Comparison of ENCODE assay signal across 13 cellular contexts in genomic region chr19:535017-535835, GRCh38. TPM values are rescaled to one million over a fixed set of nuclear protein-coding genes. Genes with fewer than 3 reads are reported as not detected.
DNase-seq lines count a peak whose midpoint lies in the region; ATAC-seq and TF ChIP-seq lines count a peak whose summit lies in the region.
"Had no signal": no experiment of that assay in that cellular context is flagged by ENCODE, and none has a peak within 500 bp of the region (broad histone marks: within the 10 kb centered on the region; RNA-seq: fewer than 3 reads in every experiment).

No MANE protein-coding gene starts in this region.

- TF ChIP-seq POLR2A in HCT116 (IDR thresholded peaks at IDR 0.05; ENCODE audit: borderline replicate concordance, extremely low read depth, insufficient read depth, insufficient read length) = no peak

- H3K36me3 ChIP-seq in BLaER1 treated with 17β-estradiol and CSF1 and Interleukin-3, amounts not matched to agents 10 nM and 100 nM = peaks cover 42 to 59% (median 49%) of the 10 kb centered on the region in 11 experiments
- H3K36me3 ChIP-seq in HCT116 (ENCODE audit: control insufficient read depth in 1 of 2, insufficient read depth in 2 of 2, low read length in 2 of 2) = peaks cover 22 to 23% of the 10 kb centered on the region in 2 experiments; a peak in 3 of 4 replicates
- H3K36me3 ChIP-seq in colonic mucosa = no peaks in the 10 kb centered on the region

- DNase-seq in HCT116 (ENCODE audit: low read depth, low spot score) = no peak
- no peak for DNase-seq in mesothelial cell of epicardium (ENCODE audit: low spot score in 2 of 2, unreplicated experiment in 2 of 2)
- no peak for DNase-seq in NCI-H774 (lab: John Stamatoyannopoulos, UW)
- no peak for DNase-seq in colonic mucosa
- DNase-seq: MV-4-11; OCI-M1; stimulated activated CD4-positive, alpha-beta T cell treated with anti-CD3 and anti-CD28 coated beads, Interleukin-2, amount 100 ng/mL, for 48 hours; upper lobe of right lung had no signal

- no peak for ATAC-seq in HCT116
- no peak for ATAC-seq in HG03139 (IDR thresholded peaks at IDR 0.05; ENCODE audit: unreplicated experiment)
- ATAC-seq in GM18909 (IDR thresholded peaks at IDR 0.05; ENCODE audit: poor library complexity, unreplicated experiment) = no peak
- ATAC-seq: upper lobe of right lung had no signal

- no peak for TF ChIP-seq RAD21 in HCT116 (IDR thresholded peaks at IDR 0.05; ENCODE audit: low read depth)

- H3K36me3 Mint-ChIP-seq in brain (peaks cover 16% of the 10 kb centered on the region), mesothelial cell of epicardium (peaks cover 10% of the 10 kb centered on the region)

- H3K4me1 ChIP-seq in BLaER1 treated with 17β-estradiol and CSF1 and Interleukin-3, amounts not matched to agents 10 nM and 100 nM = peaks cover 17 to 50% (median 39%) of the 10 kb centered on the region in 10 experiments
- H3K4me1 ChIP-seq in HCT116 (ENCODE audit: control insufficient read depth in 1 of 2, insufficient read depth in 2 of 2, low read length in 2 of 2) (peaks cover 21 to 36% of the 10 kb centered on the region in 2 experiments), colonic mucosa (peaks cover 13% of the 10 kb centered on the region)

- H3K4me3 Mint-ChIP-seq in brain = peak overlapping the region in 3 of 5 experiments; percentile 32 to 59 (median 52)
- H3K4me3 Mint-ChIP-seq in mesothelial cell of epicardium = peak overlapping the region; percentile 46

- no peaks in the 10 kb centered on the region for H3K9me3 ChIP-seq in BLaER1 treated with 17β-estradiol and CSF1 and Interleukin-3, amounts not matched to agents 10 nM and 100 nM (replicated peaks in 1 of 11)
- H3K9me3 ChIP-seq in HCT116 (ENCODE audit: control insufficient read depth in 1 of 2, insufficient read depth in 1 of 2, low read depth in 1 of 2, low read length in 2 of 2) (no peaks in the 10 kb centered on the region), colonic mucosa (no peaks in the 10 kb centered on the region)
- H3K9me3 ChIP-seq: upper lobe of right lung had no signal

- 0 out of 22 replicates have a peak overlapping the region, but pooled peaks of 1 of the 11 experiments have one; percentile 14 for H3K27ac ChIP-seq in BLaER1 treated with 17β-estradiol and CSF1 and Interleukin-3, amounts not matched to agents 10 nM and 100 nM
- H3K27ac ChIP-seq in HCT116 (ENCODE audit: low read depth, low read length) (peak overlapping the region; percentile 18; the same call in 1 of the 2 replicates), colonic mucosa (no peak overlapping the region)
- H3K27ac ChIP-seq: upper lobe of right lung had no signal

- peaks cover 20% of the 10 kb centered on the region for H3K4me1 Mint-ChIP-seq in brain
- H3K4me1 Mint-ChIP-seq in mesothelial cell of epicardium = peaks cover 16% of the 10 kb centered on the region

- H3K27me3 Mint-ChIP-seq in brain (peaks cover 3% of the 10 kb centered on the region), mesothelial cell of epicardium (ENCODE audit: low read depth) (no peaks in the 10 kb centered on the region)

- H3K9me2 ChIP-seq in HCT116 (ENCODE audit: insufficient read depth) = no peaks in the 10 kb centered on the region

- RAD21 ChIA-PET in HCT116 (lab: Charles Lee; ENCODE audit: low non-redundant PET in 1 of 2, low total read pairs in 2 of 2, uncharacterized antibody in 2 of 2, unreplicated experiment in 2 of 2) = interaction anchor here in 1 of 2 experiments (0.6 kb wide), 1 partner anchor 21 kb away, joined by 3 read pairs; no protein-coding TSS in a partner anchor

- peaks cover 53% of the 10 kb centered on the region for H3K79me2 ChIP-seq in HCT116 (ENCODE audit: insufficient read depth, low read length)

- CTCF ChIA-PET in HCT116 (lab: Charles Lee) = interaction anchor here (0.9 kb wide), 1 partner anchor 21 kb away, joined by 4 read pairs; no protein-coding TSS in a partner anchor

- H4K20me1 ChIP-seq in BLaER1 treated with 17β-estradiol and CSF1 and Interleukin-3, amounts not matched to agents 10 nM and 100 nM = peaks cover 59 to 79% (median 72%) of the 10 kb centered on the region in 11 experiments
- H4K20me1 ChIP-seq in HCT116 (ENCODE audit: insufficient read depth) = peaks cover 9% of the 10 kb centered on the region; the same call in 1 of the 2 replicates

- H3K27me3 ChIP-seq in BLaER1 treated with 17β-estradiol and CSF1 and Interleukin-3, amounts not matched to agents 10 nM and 100 nM = no peaks in the 10 kb centered on the region
- H3K27me3 ChIP-seq in HCT116 (ENCODE audit: insufficient read depth, low read length) (no peaks in the 10 kb centered on the region), colonic mucosa (no peaks in the 10 kb centered on the region)
- H3K27me3 ChIP-seq: upper lobe of right lung had no signal

- TF ChIP-seq CTCF in HCT116 (IDR thresholded peaks at IDR 0.05 in 2 of 3, conservative IDR thresholded peaks at IDR 0.05 in 1 of 3; ENCODE audit: borderline replicate concordance in 1 of 3, insufficient read depth in 1 of 3, low read depth in 2 of 3, low read length in 2 of 3) = 0 out of 6 replicates have a peak, but pooled peaks of 2 of the 3 experiments have one; percentile 1 to 18
- TF ChIP-seq CTCF in brain (conservative IDR thresholded peaks at IDR 0.05) = no peak
- TF ChIP-seq CTCF in mesothelial cell of epicardium (IDR thresholded peaks at IDR 0.05; ENCODE audit: unreplicated experiment) = no peak
- TF ChIP-seq CTCF in colonic mucosa (IDR thresholded peaks at IDR 0.05) = no peak

- H3K4me2 ChIP-seq in BLaER1 treated with 17β-estradiol and CSF1 and Interleukin-3, amounts not matched to agents 10 nM and 100 nM = no peak overlapping the region
- peak overlapping the region; percentile 37 for H3K4me2 ChIP-seq in HCT116 (ENCODE audit: low read length)

- no peaks in the 10 kb centered on the region for H3K9me3 Mint-ChIP-seq in brain
- H3K9me3 Mint-ChIP-seq in mesothelial cell of epicardium = no peaks in the 10 kb centered on the region

- no TSS peak for BruUV-seq in HCT116 (replicated peaks; lab: Mats Ljungman, UMichigan)

- H3K4me3 ChIP-seq in BLaER1 treated with 17β-estradiol and CSF1 and Interleukin-3, amounts not matched to agents 10 nM and 100 nM = no peak overlapping the region
- H3K4me3 ChIP-seq in HCT116 (replicated peaks in 1 of 2; ENCODE audit: low read depth in 1 of 2, low read length in 2 of 2) = no peak overlapping the region
- no peak overlapping the region for H3K4me3 ChIP-seq in colonic mucosa
- H3K4me3 ChIP-seq: upper lobe of right lung had no signal

- POLR2A ChIA-PET in HCT116 (lab: Charles Lee) = no interaction called here

- intact Hi-C loops in HCT116 (cut with micrococcal nuclease) = loop anchor here (1.0 kb wide), 1 partner anchor 36 kb away; no protein-coding TSS in a partner anchor
- intact Hi-C loops in colonic mucosa (cut with DNase I) = no loop called here

- H3K9ac ChIP-seq in BLaER1 treated with 17β-estradiol and CSF1 and Interleukin-3, amounts not matched to agents 10 nM and 100 nM = peak overlapping the region in 8 of 11 experiments; percentile 4 to 54 (median 43); a peak in 10 of 22 replicates
- H3K9ac ChIP-seq in HCT116 (ENCODE audit: low read length) (no peak overlapping the region), colonic mucosa (ENCODE audit: low read depth in 2 of 2, low read length in 2 of 2) (no peak overlapping the region)

- peak overlapping the region in 3 of 5 experiments; percentile 41 to 70 (median 65) for H3K27ac Mint-ChIP-seq in brain
- peak overlapping the region; percentile 81 for H3K27ac Mint-ChIP-seq in mesothelial cell of epicardium

- H2AFZ ChIP-seq in HCT116 (ENCODE audit: low read depth, low read length, poor library complexity, severe bottlenecking) = no peak overlapping the region

TF ChIP-seq in HCT116, 20 proteins besides CTCF, POLR2A, EP300 and RAD21 (continues in another document):
- no peak for TF ChIP-seq TCF7L2 (IDR thresholded peaks at IDR 0.05; ENCODE audit: borderline replicate concordance, extremely low read depth, insufficient read depth, insufficient read length)
- no peak for TF ChIP-seq ZBTB33 (IDR thresholded peaks at IDR 0.05; ENCODE audit: extremely low read depth, insufficient replicate concordance, low read length)

RNA-seq across cellular contexts. Expression of gene CDC34, which starts 3.7 kb away (rescaled TPM):
- 87.4 TPM for total RNA-seq in HCT116 (2021; ENCODE audit: unreplicated experiment)
- polyA plus RNA-seq in HCT116 (2012) = 89.3 and 95.6 TPM in 2 replicates
- 152 TPM for polyA plus RNA-seq in brain (ENCODE audit: insufficient read depth, low read depth, low replicate concordance)
- total RNA-seq in mesothelial cell of epicardium = 98.1 to 106 TPM (median 99.5 TPM) in 3 replicates
- 10 to 100 TPM; 60.7 to 93.4 TPM for total RNA-seq in colonic mucosa

RNA-seq across cellular contexts. Expression of gene GZMM, which starts 8.6 kb away (rescaled TPM):
- total RNA-seq in HCT116 (2021; ENCODE audit: unreplicated experiment) (0.59 TPM), mesothelial cell of epicardium (0.25 to 0.40 TPM (median 0.29 TPM) in 3 replicates), colonic mucosa (1 to 10 TPM in 1 of 2 donors, under 1 TPM in 1; 0.61 to 1.0 TPM)
- 0.53 and 0.67 TPM in 2 replicates for polyA plus RNA-seq in HCT116 (2012)
- polyA plus RNA-seq in brain (ENCODE audit: insufficient read depth, low read depth, low replicate concordance) = 1.4 TPM
- total RNA-seq: H4 had no signal

RNA-seq across cellular contexts. Expression of gene TPGS1, which starts 27.9 kb away (rescaled TPM):
- 19.1 TPM for total RNA-seq in HCT116 (2021; ENCODE audit: unreplicated experiment)
- 8.6 and 8.8 TPM in 2 replicates for polyA plus RNA-seq in HCT116 (2012)
- 15.9 TPM for polyA plus RNA-seq in brain (ENCODE audit: insufficient read depth, low read depth, low replicate concordance)
- total RNA-seq in mesothelial cell of epicardium = 30.8 to 32.4 TPM (median 32.3 TPM) in 3 replicates
- 10 to 100 TPM; 13.3 to 14.4 TPM for total RNA-seq in colonic mucosa

RNA-seq across cellular contexts. Expression of gene BSG, which starts 37.2 kb away (rescaled TPM):
- total RNA-seq in HCT116 (2021; ENCODE audit: unreplicated experiment) = 603 TPM
- 735 and 929 TPM in 2 replicates for polyA plus RNA-seq in HCT116 (2012)
- 1,263 TPM for polyA plus RNA-seq in brain (ENCODE audit: insufficient read depth, low read depth, low replicate concordance)
- total RNA-seq in mesothelial cell of epicardium = 414 to 431 TPM (median 414 TPM) in 3 replicates
- total RNA-seq in colonic mucosa = 1,000 to 10,000 TPM in 1 of 2 donors, 100 to 1,000 TPM in 1; 920 to 1,084 TPM

RNA-seq across cellular contexts. Expression of gene MADCAM1, which starts 38.9 kb away (rescaled TPM):
- total RNA-seq in HCT116 (2021; ENCODE audit: unreplicated experiment) (0.57 TPM), mesothelial cell of epicardium (0.75 to 1.1 TPM (median 0.98 TPM) in 3 replicates), colonic mucosa (1 to 10 TPM; 4.5 to 7.3 TPM)
- 0.16 and 0.31 TPM in 2 replicates for polyA plus RNA-seq in HCT116 (2012)
- polyA plus RNA-seq in brain (ENCODE audit: insufficient read depth, low read depth, low replicate concordance) = 3.4 TPM
- total RNA-seq: H4 had no signal

Comparison
In these comparisons a context has a peak if more than half of its experiments do, and no peak if none do; other contexts are left out.
1. H3K9ac ChIP-seq: peak in BLaER1 treated with 17β-estradiol and CSF1 and Interleukin-3, amounts not matched to agents 10 nM and 100 nM (8 of 11); none in HCT116 (single experiment) and colonic mucosa (0 of 2).
2. CTCF ChIP-seq: peak in HCT116 (2 of 3); none in brain (0 of 2), mesothelial cell of epicardium (single experiment) and colonic mucosa (single experiment).